ENCODE assay signal across 8 cellular contexts in the genomic region with DNA sequence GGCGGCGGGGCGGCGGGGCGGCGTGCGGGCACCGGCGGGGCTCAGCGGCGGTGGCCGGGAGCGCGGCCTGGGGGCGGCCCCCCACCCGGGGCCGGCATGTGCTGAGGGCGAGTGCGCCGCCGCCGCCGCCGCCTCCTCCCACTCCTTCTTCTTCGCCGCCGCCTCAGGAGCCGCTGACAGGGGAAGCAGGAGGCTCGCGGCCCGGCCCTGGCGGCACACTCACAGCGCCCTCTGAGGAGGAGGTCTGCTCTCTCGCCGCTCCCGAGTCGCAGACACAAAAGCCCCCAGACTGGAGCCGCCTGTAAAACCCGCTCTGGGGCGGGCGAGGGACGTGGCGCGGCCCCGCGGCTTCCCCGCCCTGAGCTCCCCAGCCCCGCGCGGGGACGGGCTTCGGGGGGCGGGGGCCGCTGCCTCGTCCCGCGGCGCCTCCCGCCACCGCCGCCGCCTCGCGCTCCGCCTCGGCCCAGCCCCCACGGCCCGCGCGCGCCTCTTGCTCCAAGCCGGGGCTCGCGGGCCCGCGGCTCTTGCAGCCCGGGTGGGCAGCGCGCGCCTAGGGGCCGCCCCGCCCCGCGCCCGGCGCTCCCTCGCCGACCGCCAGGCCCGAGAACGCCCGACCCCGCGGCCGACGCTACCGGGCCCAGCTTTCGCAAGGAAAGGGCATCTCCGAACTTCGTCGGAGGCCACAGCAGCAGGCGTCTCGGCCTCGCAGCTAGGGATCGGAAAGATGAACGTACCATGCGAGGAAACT. TPM values are rescaled to one million over a fixed set of nuclear protein-coding genes. Genes with fewer than 3 reads are reported as not detected.
A peak's percentile ranks its signal among the peaks of the same experiment; 100 is the strongest.
DNase-seq lines count a peak whose midpoint lies in the region; ATAC-seq and TF ChIP-seq lines count a peak whose summit lies in the region.

TSS of gene PYGO1 (minus strand) at position 276 of the 748 bp plus-strand sequence. CDS start 462 bp downstream, outside the sequence.

- peak within 1 kb of the TSS; percentile 81 for H4K12ac ChIP-seq in trophoblast cell (ENCODE audit: low read depth, low read length)

- H3K23ac ChIP-seq in trophoblast cell (ENCODE audit: low read length) = no peak within 1 kb of the TSS

- 0 to 1% (median 1%) methylated on average over 25 to 107 of the region's 107 CpGs for WGBS in heart left ventricle, 4 donors
- no CpG with 5 or more reads among the region's 107 CpGs for WGBS in trophoblast cell (ENCODE audit: extremely low coverage, insufficient coverage, insufficient read length)

- H3K79me1 ChIP-seq in trophoblast cell (ENCODE audit: low read length) = peaks cover 8% of the 10 kb centered on the region

- POLR2A ChIA-PET in PC-9 (lab: Charles Lee; ENCODE audit: unreplicated experiment) = no interaction called here

- H2AK5ac ChIP-seq in trophoblast cell (ENCODE audit: low read length) = no peak within 1 kb of the TSS

- TF ChIP-seq CTCF in PC-9 (conservative IDR thresholded peaks at IDR 0.05) (no peak), heart left ventricle (IDR thresholded peaks at IDR 0.05) (no peak)

- ATAC-seq in HG02973 (IDR thresholded peaks at IDR 0.05; ENCODE audit: unreplicated experiment) (peak; percentile 73), heart left ventricle (peak; percentile 39 to 87 (median 80))

- H3F3A ChIP-seq in PC-9 (ENCODE audit: insufficient read depth, low read depth) = no peaks in the 10 kb centered on the region

- H3K4me1 ChIP-seq in PC-9 (replicated peaks; ENCODE audit: insufficient read depth) (peaks cover 8% of the 10 kb centered on the region), adipocyte (ENCODE audit: control insufficient read depth, insufficient read depth, low read length) (peaks cover 15% of the 10 kb centered on the region), heart left ventricle (peaks cover 0 to 13% (median 0%) of the 10 kb centered on the region in 12 donors), trophoblast cell (ENCODE audit: control insufficient read depth in 1 of 2, insufficient read depth in 2 of 2, low read length in 2 of 2) (peaks cover 3 to 4% of the 10 kb centered on the region in 2 experiments)

- peak within 1 kb of the TSS; percentile 77 for H4K91ac ChIP-seq in trophoblast cell (ENCODE audit: low read depth, low read length)

- H3K4me3 ChIP-seq in PC-9 = peak within 1 kb of the TSS; percentile 73
- peak within 1 kb of the TSS; percentile 90 for H3K4me3 ChIP-seq in adipocyte (ENCODE audit: low read length)
- H3K4me3 ChIP-seq in heart left ventricle = peak within 1 kb of the TSS; percentile 51 to 85 (median 64)
- H3K4me3 ChIP-seq in trophoblast cell (ENCODE audit: low read depth, low read length) = peak within 1 kb of the TSS; percentile 66

- H2BK5ac ChIP-seq in trophoblast cell (ENCODE audit: low read depth, low read length, poor library complexity) = peak within 1 kb of the TSS; percentile 68

- TF ChIP-seq POLR2A in heart left ventricle (IDR thresholded peaks at IDR 0.05) = no peak

- H3K27me3 ChIP-seq in PC-9 (ENCODE audit: insufficient read depth, low read depth) = no peaks in the 10 kb centered on the region
- no peaks in the 10 kb centered on the region for H3K27me3 ChIP-seq in adipocyte (replicated peaks; ENCODE audit: control insufficient read depth, insufficient read depth, low read length)
- H3K27me3 ChIP-seq in heart left ventricle = peaks cover 0 to 54% (median 5%) of the 10 kb centered on the region in 9 donors
- H3K27me3 ChIP-seq in trophoblast cell (ENCODE audit: insufficient read depth, low read length) = peaks cover 14% of the 10 kb centered on the region

- BruUV-seq in PC-9 (replicated peaks; lab: Mats Ljungman, UMichigan) = no TSS peak

- peak; percentile 13 for DNase-seq in NCI-H2196 (lab: John Stamatoyannopoulos, UW; ENCODE audit: unreplicated experiment)
- DNase-seq in NCI-H2196 treated with DMSO at 0.1 percent for 48 hours (lab: John Stamatoyannopoulos, UW; ENCODE audit: unreplicated experiment) = no peak
- DNase-seq in PC-9 = peak; percentile 57 to 58
- DNase-seq in adipocyte (ENCODE audit: low read depth) = peak; percentile 88
- peak; percentile 43 to 80 (median 61) for DNase-seq in heart left ventricle
- DNase-seq in trophoblast cell = peak; percentile 55 to 65
- no peak for DNase-seq in NCI-H128 (lab: John Stamatoyannopoulos, UW; ENCODE audit: unreplicated experiment)

- H3K36me3 ChIP-seq in PC-9 (ENCODE audit: low read depth) = no peaks in the 10 kb centered on the region
- no peaks in the 10 kb centered on the region for H3K36me3 ChIP-seq in adipocyte (ENCODE audit: control insufficient read depth, insufficient read depth, low read length, severe bottlenecking)
- no peaks in the 10 kb centered on the region for H3K36me3 ChIP-seq in heart left ventricle
- H3K36me3 ChIP-seq in trophoblast cell (ENCODE audit: control insufficient read depth in 1 of 2, insufficient read depth in 2 of 2, low read length in 2 of 2) = no peaks in the 10 kb centered on the region

- peak within 1 kb of the TSS; percentile 89 for H3K4me2 ChIP-seq in PC-9
- H3K4me2 ChIP-seq in trophoblast cell (ENCODE audit: low read length) = peak within 1 kb of the TSS; percentile 74

- H3K9me3 ChIP-seq in PC-9 (ENCODE audit: insufficient read depth, low read depth) (no peaks in the 10 kb centered on the region), adipocyte (ENCODE audit: control insufficient read depth, low read length) (no peaks in the 10 kb centered on the region), heart left ventricle (no peaks in the 10 kb centered on the region), trophoblast cell (ENCODE audit: insufficient read depth, low read depth, low read length) (no peaks in the 10 kb centered on the region)

- no peaks in the 10 kb centered on the region for H4K20me1 ChIP-seq in PC-9 (ENCODE audit: insufficient read depth)

- no peaks in the 10 kb centered on the region for H3K79me2 ChIP-seq in PC-9 (ENCODE audit: low read depth)
- H3K79me2 ChIP-seq in trophoblast cell (ENCODE audit: control insufficient read depth, insufficient read depth, low read length, poor library complexity) = peaks cover 4% of the 10 kb centered on the region

- CTCF ChIA-PET in PC-9 (lab: Charles Lee) = no interaction called here

- peak within 1 kb of the TSS; percentile 84 for H2BK12ac ChIP-seq in trophoblast cell (ENCODE audit: low read length)

- peak within 1 kb of the TSS; percentile 92 for H3K14ac ChIP-seq in trophoblast cell (ENCODE audit: low read length)

- peak within 1 kb of the TSS; percentile 79 for H4K8ac ChIP-seq in trophoblast cell (ENCODE audit: low read depth, low read length)

- no peaks in the 10 kb centered on the region for H3K9me2 ChIP-seq in PC-9 (ENCODE audit: insufficient read depth)

- intact Hi-C loops in PC-9 (cut with micrococcal nuclease; ENCODE audit: unreplicated experiment) = no loop called here
- intact Hi-C loops in heart left ventricle (cut with DNase I) = loop anchor here in 1 of 10 donors (5.0 kb wide), 1 partner anchor 181 kb away; the partner anchor contains the start of genes CCPG1 and PIERCE2

- H2AFZ ChIP-seq in PC-9 (peak within 1 kb of the TSS; percentile 81), trophoblast cell (ENCODE audit: insufficient read depth, low read length, poor library complexity) (peak within 1 kb of the TSS; percentile 97)

- H3K27ac ChIP-seq in PC-9 (no peak within 1 kb of the TSS), heart left ventricle (peak within 1 kb of the TSS in 9 of 12 donors; percentile 39 to 89 (median 65)), trophoblast cell (ENCODE audit: low read depth, low read length) (peak within 1 kb of the TSS; percentile 8)

- peak within 1 kb of the TSS; percentile 60 for H2BK120ac ChIP-seq in trophoblast cell (ENCODE audit: insufficient read depth, low read length, poor library complexity)

- peak within 1 kb of the TSS; percentile 81 for H3K18ac ChIP-seq in trophoblast cell (ENCODE audit: low read length)

- H3K9ac ChIP-seq in adipocyte (ENCODE audit: low read length) (peak within 1 kb of the TSS; percentile 88), trophoblast cell (ENCODE audit: low read length) (peak within 1 kb of the TSS; percentile 59)

- H3K4ac ChIP-seq in trophoblast cell (ENCODE audit: low read depth, low read length) = peak within 1 kb of the TSS; percentile 56

RNA-seq across cellular contexts. Expression of gene PYGO1, which starts in this region (rescaled TPM):
- total RNA-seq in PC-9 (2021) (3.9 and 5.1 TPM in 2 replicates), heart left ventricle (1 to 10 TPM; 3.9 to 8.2 (median 4.9) TPM)
- 1 to 10 TPM; 1.1 to 2.1 TPM for polyA plus RNA-seq in heart left ventricle
- 2.7 and 2.8 TPM in 2 replicates for polyA plus RNA-seq in trophoblast cell (2013)

Comparison
In these comparisons a context has a peak if more than half of its experiments do, and no peak if none do; other contexts are left out.
1. DNase-seq: peak in NCI-H2196 (single experiment), PC-9 (2 of 2), adipocyte (single experiment), heart left ventricle (5 of 5) and trophoblast cell (2 of 2); none in NCI-H2196 treated with DMSO at 0.1 percent for 48 hours (single experiment) and NCI-H128 (single experiment).
2. Peak in every context shown above with its lines, with median percentiles within 50 percentile points of each other: H3K4me3 ChIP-seq.